ENCODE assay signal across 4 cellular contexts in genomic region chr6:34493344-34493743, GRCh38.
"Had no signal": no experiment of that assay in that cellular context is flagged by ENCODE, and none has a peak within 500 bp of the region (broad histone marks: within the 10 kb centered on the region; RNA-seq: fewer than 3 reads in every experiment).

No MANE protein-coding gene starts in this region.

- H3K4me1 ChIP-seq: HAP-1 had no signal

- H3K36me3 ChIP-seq: HAP-1 had no signal

- H3K9me3 ChIP-seq: HAP-1 had no signal

- DNase-seq: KG1 had no signal

- H3K4me3 ChIP-seq: GM23338, HAP-1 had no signal

- ATAC-seq: GM23338, HCT116 had no signal
